12 cellular contexts compared by ENCODE assay signal in the genomic region with DNA sequence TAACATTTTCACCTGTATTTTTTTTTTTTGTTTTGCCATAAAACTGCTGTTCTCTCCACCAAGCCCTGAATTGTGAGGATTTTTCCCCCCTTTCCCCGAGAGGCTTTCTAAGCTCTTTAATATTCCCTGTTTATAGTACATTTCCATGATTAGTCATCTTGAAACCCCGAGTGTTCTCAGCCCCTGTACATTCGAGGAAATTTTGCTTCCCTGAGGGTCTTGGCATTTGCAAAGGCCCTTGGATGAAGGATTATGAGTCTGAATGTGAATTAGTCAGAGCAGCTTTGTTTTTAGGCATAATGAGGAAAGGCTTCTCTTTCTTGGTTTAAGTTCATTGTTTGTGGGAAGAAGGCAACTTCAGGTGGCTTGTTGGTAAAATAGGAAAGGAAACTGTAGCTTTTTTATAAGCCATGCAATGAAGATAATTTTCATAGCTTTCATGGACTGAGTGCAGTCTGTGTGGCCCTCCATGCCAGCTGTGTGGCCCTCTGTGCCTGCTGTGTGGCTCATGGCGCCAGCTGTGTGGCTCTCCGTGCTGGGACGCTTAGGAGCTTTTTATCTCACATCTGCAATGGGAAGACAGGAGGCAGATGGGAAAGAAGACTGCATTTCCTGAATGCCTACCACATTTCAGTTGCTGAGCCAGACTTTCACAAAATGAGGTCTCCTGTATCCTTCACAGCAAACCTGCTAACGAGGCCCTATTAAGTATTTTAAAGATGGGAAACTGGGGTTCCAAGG.
DNase-seq lines count a peak whose midpoint lies in the region; ATAC-seq, FAIRE-seq and TF ChIP-seq lines count a peak whose summit lies in the region.
"Had no signal": no experiment of that assay in that cellular context is flagged by ENCODE, and none has a peak within 500 bp of the region (broad histone marks: within the 10 kb centered on the region; RNA-seq: fewer than 3 reads in every experiment).

No MANE protein-coding gene starts in this region.

- no peak overlapping the region for H3K4me2 ChIP-seq in fibroblast of lung (ENCODE audit: extremely low read depth, insufficient read depth, low read length)

- CTCF ChIA-PET in CD4-positive, alpha-beta memory T cell (lab: Charles Lee; ENCODE audit: partially characterized antibody): no interaction called here

- H3K9me3 Mint-ChIP-seq in CD4-positive, alpha-beta memory T cell: no peaks in the 10 kb centered on the region
- H3K9me3 Mint-ChIP-seq: T-helper 1 cell treated with Interleukin-12 subunit alpha and Interleukin-12 subunit beta and Interleukin-4 antibody, amounts not matched to agents 30 μg/mL and 1 μg/mL, for 36 hours had no signal

- 44 to 47% methylated on average over 7 of the region's 7 CpGs for WGBS in pancreas, 2 donors

- H3K27ac ChIP-seq in RWPE2 (ENCODE audit: poor library complexity, severe bottlenecking): peak overlapping the region; percentile 94
- H3K27ac ChIP-seq in fibroblast of lung (ENCODE audit: insufficient read depth, low read length): peak overlapping the region; percentile 46
- peak overlapping the region; percentile 66 to 94 (median 86) for H3K27ac ChIP-seq in pancreas
- H3K27ac ChIP-seq in CD4-positive, alpha-beta memory T cell (ENCODE audit: low read depth, low read length): no peak overlapping the region
- peak overlapping the region in 1 of 2 donors; percentile 23 for H3K27ac ChIP-seq in ascending aorta

- H3K4me1 ChIP-seq in RWPE2 (ENCODE audit: insufficient read depth, poor library complexity, severe bottlenecking) (peaks cover 83% of the 10 kb centered on the region), fibroblast of lung (ENCODE audit: control insufficient read depth, extremely low read depth, insufficient read depth, low read length) (peaks cover 22% of the 10 kb centered on the region), pancreas (peaks cover 53 to 75% (median 59%) of the 10 kb centered on the region in 3 donors), ascending aorta (peaks cover 13 to 24% of the 10 kb centered on the region in 2 donors)
- no peaks in the 10 kb centered on the region for H3K4me1 ChIP-seq in CD4-positive, alpha-beta memory T cell (ENCODE audit: insufficient read depth, low read length)

- H3K9me3 ChIP-seq in RWPE2 (ENCODE audit: severe bottlenecking) (no peaks in the 10 kb centered on the region), fibroblast of lung (ENCODE audit: control insufficient read depth, insufficient read depth, low read depth, low read length) (no peaks in the 10 kb centered on the region), pancreas (no peaks in the 10 kb centered on the region), ascending aorta (no peaks in the 10 kb centered on the region)
- no peaks in the 10 kb centered on the region for H3K9me3 ChIP-seq in CD4-positive, alpha-beta memory T cell (ENCODE audit: control insufficient read depth in 1 of 2, low read length in 2 of 2)

- ATAC-seq in RWPE2 (ENCODE audit: low read depth) (no peak), pancreas (peak in 1 of 4 donors; percentile 0), GM21576 (IDR thresholded peaks at IDR 0.05; ENCODE audit: unreplicated experiment) (no peak)

- H3K27ac Mint-ChIP-seq in CD4-positive, alpha-beta memory T cell: no peak overlapping the region
- H3K27ac Mint-ChIP-seq: T-helper 1 cell treated with Interleukin-12 subunit alpha and Interleukin-12 subunit beta and Interleukin-4 antibody, amounts not matched to agents 30 μg/mL and 1 μg/mL, for 36 hours had no signal

- no peak overlapping the region for H3K9ac ChIP-seq in fibroblast of lung (ENCODE audit: insufficient read depth, low read length)

- intact Hi-C loops in pancreas (cut with DNase I) (no loop called here), ascending aorta (cut with DNase I) (no loop called here)
- intact Hi-C loops in CD4-positive, alpha-beta memory T cell (cut with micrococcal nuclease): no loop called here

- TF ChIP-seq CTCF in RWPE2 (IDR thresholded peaks at IDR 0.05; ENCODE audit: poor library complexity, severe bottlenecking) (no peak), fibroblast of lung (conservative IDR thresholded peaks at IDR 0.05 in 1 of 2, IDR thresholded peaks at IDR 0.05 in 1 of 2; ENCODE audit: low read depth in 1 of 2, low read length in 2 of 2) (no peak), pancreas (IDR thresholded peaks at IDR 0.05) (no peak), ascending aorta (IDR thresholded peaks at IDR 0.05) (no peak)

- H3K27me3 ChIP-seq in RWPE2 (ENCODE audit: insufficient read depth, poor library complexity, severe bottlenecking) (no peaks in the 10 kb centered on the region), fibroblast of lung (ENCODE audit: control insufficient read depth, insufficient read depth, low read length) (no peaks in the 10 kb centered on the region), pancreas (no peaks in the 10 kb centered on the region), ascending aorta (no peaks in the 10 kb centered on the region)
- peaks cover 6% of the 10 kb centered on the region for H3K27me3 ChIP-seq in CD4-positive, alpha-beta memory T cell (ENCODE audit: insufficient read depth, low read length)

- H3K36me3 Mint-ChIP-seq in CD4-positive, alpha-beta memory T cell: no peaks in the 10 kb centered on the region

- DNase-seq in DMS79 treated with DMSO at 0.1 percent for 48 hours (lab: John Stamatoyannopoulos, UW) (peak; percentile 79), RWPE2 (ENCODE audit: low spot score) (no peak), fibroblast of lung (ENCODE audit: low read depth in 2 of 2) (peak; percentile 68 to 92), pancreas (no peak), ascending aorta (ENCODE audit: low spot score in 2 of 2) (no peak), anterior cingulate cortex (lab: John Stamatoyannopoulos, UW) (no peak)
- DNase-seq in CD4-positive, alpha-beta memory T cell: no peak
- DNase-seq: activated gamma-delta T cell treated with Interleukin-2 at 50 U/mL for 16 hours, DND-41 had no signal

- H4K20me1 ChIP-seq in fibroblast of lung (ENCODE audit: control insufficient read depth, extremely low read depth, insufficient read depth, low read length): no peaks in the 10 kb centered on the region

- H3K4me3 ChIP-seq in RWPE2 (ENCODE audit: severe bottlenecking) (no peak overlapping the region), fibroblast of lung (replicated peaks in 1 of 4; ENCODE audit: control extremely low read depth in 1 of 4, insufficient read depth in 1 of 4, low read depth in 3 of 4, low read length in 4 of 4) (no peak overlapping the region), pancreas (peak overlapping the region in 1 of 4 donors; percentile 11), ascending aorta (no peak overlapping the region)
- no peak overlapping the region for H3K4me3 ChIP-seq in CD4-positive, alpha-beta memory T cell (ENCODE audit: low read length in 2 of 2)

- no peak overlapping the region for H2AFZ ChIP-seq in fibroblast of lung (ENCODE audit: low read length)

- POLR2A ChIA-PET in CD4-positive, alpha-beta memory T cell (lab: Charles Lee; ENCODE audit: partially characterized antibody): no interaction called here

- H3K27me3 Mint-ChIP-seq in CD4-positive, alpha-beta memory T cell: peaks cover 18 to 23% of the 10 kb centered on the region in 2 donors

- peaks cover 90% of the 10 kb centered on the region for H3K79me2 ChIP-seq in fibroblast of lung (ENCODE audit: control insufficient read depth, insufficient read depth, low read length)

- no peak for FAIRE-seq in pancreas (lab: Jason Lieb, UNC)
- FAIRE-seq: urothelium cell line had no signal

- no peaks in the 10 kb centered on the region for H3K4me1 Mint-ChIP-seq in CD4-positive, alpha-beta memory T cell

- H3K36me3 ChIP-seq in RWPE2 (ENCODE audit: low read depth) (0 out of 2 replicates have a peak, but pooled peaks cover 4% of the 10 kb centered on the region), fibroblast of lung (ENCODE audit: control insufficient read depth, insufficient read depth, low read length) (no peaks in the 10 kb centered on the region), pancreas (no peaks in the 10 kb centered on the region), ascending aorta (no peaks in the 10 kb centered on the region)
- H3K36me3 ChIP-seq in CD4-positive, alpha-beta memory T cell (ENCODE audit: insufficient read depth, low read length): no peaks in the 10 kb centered on the region

- no peak overlapping the region for H3K4me3 Mint-ChIP-seq in CD4-positive, alpha-beta memory T cell
- H3K4me3 Mint-ChIP-seq: T-helper 1 cell treated with Interleukin-12 subunit alpha and Interleukin-12 subunit beta and Interleukin-4 antibody, amounts not matched to agents 30 μg/mL and 1 μg/mL, for 36 hours had no signal

Comparison
In these comparisons a context has a peak if more than half of its experiments do, and no peak if none do; other contexts are left out.
1. DNase-seq: peak in DMS79 treated with DMSO at 0.1 percent for 48 hours (single experiment) and fibroblast of lung (2 of 2); none in RWPE2 (single experiment), pancreas (0 of 6), CD4-positive, alpha-beta memory T cell (0 of 5), ascending aorta (0 of 2) and anterior cingulate cortex (0 of 58).